Comparison of ENCODE assay signal across 8 cellular contexts in the genomic region with DNA sequence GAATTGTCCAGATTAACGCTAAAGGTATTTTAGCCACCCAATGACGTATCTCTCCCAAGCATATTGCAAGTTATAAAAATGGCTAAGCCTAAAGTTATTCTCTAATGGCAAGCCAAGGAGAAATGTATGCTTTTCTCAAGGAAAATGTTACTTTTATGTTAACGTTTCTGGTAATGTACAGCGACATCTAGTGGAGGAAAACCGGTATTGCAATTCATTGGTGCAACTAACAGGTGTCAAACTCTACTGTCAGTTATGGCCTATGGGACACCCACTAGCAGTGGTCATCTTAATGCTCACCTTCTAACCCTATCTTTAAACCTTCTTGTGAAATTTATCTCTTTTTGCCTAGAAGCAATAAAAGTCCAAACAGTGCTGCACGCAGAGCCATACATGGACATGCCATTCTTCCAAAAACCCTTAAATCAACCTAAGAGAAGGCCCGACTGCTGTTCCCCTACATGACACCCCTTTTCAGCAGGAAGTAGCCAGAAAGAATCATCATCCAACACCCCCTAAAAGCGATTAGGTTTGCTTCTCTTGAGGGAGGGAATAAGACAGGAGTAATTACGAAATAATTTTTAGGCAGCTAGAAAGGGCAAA.
DNase-seq lines count a peak whose midpoint lies in the region; ATAC-seq, FAIRE-seq and TF ChIP-seq lines count a peak whose summit lies in the region.

No MANE protein-coding gene starts in this region.

- ATAC-seq in HG02870 (IDR thresholded peaks at IDR 0.05; ENCODE audit: unreplicated experiment): no peak
- ATAC-seq in activated CD4-positive, CD25-positive, alpha-beta regulatory T cell treated with anti-CD3 and anti-CD28 coated beads, Interleukin-2, amount 50 U/mL, for 24 hours: no peak

- FAIRE-seq in TTC549 (lab: Jason Lieb, UNC): peak; percentile 41

- peak in 2 of 3 donors; percentile 12 to 46 for DNase-seq in stimulated activated CD4-positive, alpha-beta T cell treated with anti-CD3 and anti-CD28 coated beads, Interleukin-12 subunit alpha, Interleukin-12 subunit beta, amount 100 ng/mL, for 48 hours (ENCODE audit: low read depth in 2 of 3, low spot score in 1 of 3)
- no peak for DNase-seq in stimulated activated CD4-positive, alpha-beta T cell treated with anti-CD3 and anti-CD28 coated beads, Interleukin-12 subunit alpha, Interleukin-12 subunit beta, amount 100 ng/mL, for 4 hours
- DNase-seq in NAMALWA (ENCODE audit: low spot score) (peak; percentile 76), fibroblast of the aortic adventitia (ENCODE audit: low read depth) (peak; percentile 48), retina (peak; percentile 13)

- TF ChIP-seq CTCF in fibroblast of the aortic adventitia (IDR thresholded peaks at IDR 0.05; ENCODE audit: insufficient read depth, low read length): peak; percentile 76

- no peak overlapping the region for H3K4me3 ChIP-seq in fibroblast of the aortic adventitia (ENCODE audit: low read depth, low read length)
